ENCODE assay signal across 27 cellular contexts in genomic region chr17:72535346-72535745, GRCh38.
DNase-seq lines count a peak whose midpoint lies in the region; ATAC-seq, FAIRE-seq and TF ChIP-seq lines count a peak whose summit lies in the region.
"Had no signal": no experiment of that assay in that cellular context is flagged by ENCODE, and none has a peak within 500 bp of the region (broad histone marks: within the 10 kb centered on the region; RNA-seq: fewer than 3 reads in every experiment).

No MANE protein-coding gene starts in this region.

- TF ChIP-seq POLR2A in HepG2 (IDR thresholded peaks at IDR 0.05; ENCODE audit: insufficient read depth in 1 of 2, low read depth in 2 of 2, low read length in 2 of 2) (no peak), right lobe of liver (IDR thresholded peaks at IDR 0.05) (no peak)

- no peak overlapping the region for H3K18ac ChIP-seq in trophoblast cell (ENCODE audit: low read length)

- H2AFZ ChIP-seq in HepG2 (ENCODE audit: low read length), result no peak overlapping the region
- H2AFZ ChIP-seq in trophoblast cell (ENCODE audit: insufficient read depth, low read length, poor library complexity), result no peak overlapping the region
- H2AFZ ChIP-seq: GM23338 had no signal

- H3K4ac ChIP-seq in trophoblast cell (ENCODE audit: low read depth, low read length), result no peak overlapping the region

- no peak overlapping the region for H3K4me3 ChIP-seq in HepG2 (replicated peaks in 1 of 3; ENCODE audit: insufficient read depth in 1 of 3, low read depth in 2 of 3, low read length in 3 of 3)
- no peak overlapping the region for H3K4me3 ChIP-seq in right lobe of liver
- no peak overlapping the region for H3K4me3 ChIP-seq in Panc1 (ENCODE audit: low read depth in 2 of 2, low read length in 2 of 2)
- H3K4me3 ChIP-seq in trophoblast cell (ENCODE audit: low read depth, low read length), result no peak overlapping the region
- H3K4me3 ChIP-seq: A549; BLaER1 treated with 17β-estradiol and CSF1 and Interleukin-3, amounts not matched to agents 10 nM and 100 nM; GM23338; HAP-1 had no signal

- H3K36me3 ChIP-seq in HepG2 (replicated peaks in 1 of 2; ENCODE audit: control insufficient read depth in 1 of 2, insufficient read depth in 2 of 2, low read length in 2 of 2), result peaks cover 0 to 9% of the 10 kb centered on the region in 2 experiments; a peak in 2 of 5 replicates
- no peaks in the 10 kb centered on the region for H3K36me3 ChIP-seq in right lobe of liver
- no peaks in the 10 kb centered on the region for H3K36me3 ChIP-seq in Panc1 (ENCODE audit: control insufficient read depth, insufficient read depth, low read length)
- no peaks in the 10 kb centered on the region for H3K36me3 ChIP-seq in trophoblast cell (ENCODE audit: control insufficient read depth in 1 of 2, insufficient read depth in 2 of 2, low read length in 2 of 2)
- H3K36me3 ChIP-seq: BE2C; BLaER1 treated with 17β-estradiol and CSF1 and Interleukin-3, amounts not matched to agents 10 nM and 100 nM; HAP-1 had no signal

- DNase-seq in HepG2 (ENCODE audit: low spot score), result no peak
- no peak for DNase-seq in right lobe of liver
- DNase-seq in Panc1 (ENCODE audit: low read depth, low spot score), result no peak
- no peak for DNase-seq in trophoblast cell
- DNase-seq in foreskin melanocyte, result no peak
- no peak for DNase-seq in RCC 7860 (ENCODE audit: low spot score)
- DNase-seq in stimulated activated CD4-positive, alpha-beta T cell treated with anti-CD3 and anti-CD28 coated beads, Interleukin-4, amount 100 ng/mL, for 24 hours, result no peak
- DNase-seq: 8988T; ACHN; AML-193; BE2C; Calu3; CD4-positive, alpha-beta T cell; CD8-positive, alpha-beta memory T cell; COR-L47; DMS53; DMS79 treated with DMSO at 0.1 percent for 48 hours; GF-D8; HFFc6 had no signal

- no peak overlapping the region for H2BK5ac ChIP-seq in trophoblast cell (ENCODE audit: low read depth, low read length, poor library complexity)

- in situ Hi-C loops in HepG2 (cut with HindIII; ENCODE audit: extremely low pct_ligation_motif_present, low pct_unique_long_range_greater_than_20kb) (loop anchor here (10.0 to 25.0 kb wide), 3 partner anchors 773 to 1771 kb away; no protein-coding TSS in a partner anchor), Panc1 (cut with HindIII; ENCODE audit: low pct_unique_long_range_greater_than_20kb, low sequenced_read_pairs) (no loop called here)

- intact Hi-C loops in HepG2 (cut with micrococcal nuclease; ENCODE audit: unreplicated experiment) (no loop called here), right lobe of liver (cut with DNase I) (no loop called here), Panc1 (cut with micrococcal nuclease; ENCODE audit: unreplicated experiment) (loop anchor here (10.0 kb wide), 1 partner anchor 1061 kb away; no protein-coding TSS in a partner anchor)

- H2AK5ac ChIP-seq in trophoblast cell (ENCODE audit: low read length), result peak overlapping the region; percentile 39

- H3K9ac ChIP-seq in HepG2 (ENCODE audit: insufficient read depth, low read depth, low read length), result no peak overlapping the region
- no peak overlapping the region for H3K9ac ChIP-seq in trophoblast cell (ENCODE audit: low read length)
- H3K9ac ChIP-seq: BLaER1 treated with 17β-estradiol and CSF1 and Interleukin-3, amounts not matched to agents 10 nM and 100 nM had no signal

- peak overlapping the region; percentile 39 for H2BK12ac ChIP-seq in trophoblast cell (ENCODE audit: low read length)

- H4K8ac ChIP-seq in trophoblast cell (ENCODE audit: low read depth, low read length), result no peak overlapping the region

- TF ChIP-seq CTCF in HepG2 (CRISPR knock-in tag; IDR thresholded peaks at IDR 0.05), result no peak
- TF ChIP-seq CTCF in right lobe of liver (IDR thresholded peaks at IDR 0.05), result no peak
- TF ChIP-seq CTCF in Panc1 (IDR thresholded peaks at IDR 0.05), result no peak
- no peak for TF ChIP-seq CTCF in VCaP (conservative IDR thresholded peaks at IDR 0.05)

- H2BK120ac ChIP-seq in trophoblast cell (ENCODE audit: insufficient read depth, low read length, poor library complexity), result no peak overlapping the region

- CTCF ChIA-PET in HepG2 (lab: Yijun Ruan, JAX; ENCODE audit: low intra/inter-chr PET ratio, low total read pairs), result no interaction called here
- CTCF ChIA-PET in Panc1 (lab: Charles Lee), result no interaction called here

- H3K14ac ChIP-seq in trophoblast cell (ENCODE audit: low read length), result no peak overlapping the region

- TF ChIP-seq EP300 in HepG2 (IDR thresholded peaks at IDR 0.05; ENCODE audit: low read depth in 2 of 2, low read length in 2 of 2) (0 out of 4 replicates have a peak, but pooled peaks of 1 of the 2 experiments have one; percentile 18), HepG2 (CRISPR knock-in tag; IDR thresholded peaks at IDR 0.05; ENCODE audit: borderline replicate concordance) (no peak)

- H3K27me3 ChIP-seq in HepG2 (ENCODE audit: control insufficient read depth in 1 of 2, insufficient read depth in 2 of 2, low read length in 2 of 2) (no peaks in the 10 kb centered on the region), right lobe of liver (no peaks in the 10 kb centered on the region), Panc1 (ENCODE audit: control insufficient read depth, insufficient read depth, low read length) (no peaks in the 10 kb centered on the region), trophoblast cell (ENCODE audit: insufficient read depth, low read length) (no peaks in the 10 kb centered on the region)
- H3K27me3 ChIP-seq: BE2C had no signal

- no peaks in the 10 kb centered on the region for H4K20me1 ChIP-seq in HepG2 (ENCODE audit: insufficient read depth, low read length)
- H4K20me1 ChIP-seq: BLaER1 treated with 17β-estradiol and CSF1 and Interleukin-3, amounts not matched to agents 10 nM and 100 nM had no signal

- no peak for FAIRE-seq in HepG2 (lab: Jason Lieb, UNC)
- no peak for FAIRE-seq in RCC 7860 (lab: Jason Lieb, UNC)
- FAIRE-seq: A549, GM12891, GM18507, H54 had no signal

- H3K4me1 ChIP-seq in HepG2 (ENCODE audit: insufficient read depth, low read length) (peaks cover 83% of the 10 kb centered on the region), right lobe of liver (no peaks in the 10 kb centered on the region), Panc1 (ENCODE audit: control insufficient read depth, insufficient read depth, low read length) (peaks cover 78% of the 10 kb centered on the region), trophoblast cell (ENCODE audit: control insufficient read depth in 1 of 2, insufficient read depth in 2 of 2, low read length in 2 of 2) (peaks cover 7 to 10% of the 10 kb centered on the region in 2 experiments)
- H3K4me1 ChIP-seq: HAP-1 had no signal

- no peak for TF ChIP-seq RAD21 in HepG2 (CRISPR knock-in tag; IDR thresholded peaks at IDR 0.05)

- H3K79me1 ChIP-seq in trophoblast cell (ENCODE audit: low read length), result peaks cover 9% of the 10 kb centered on the region

- H3K27ac ChIP-seq in HepG2 (ENCODE audit: extremely low read length, insufficient read depth, low read length) (no peak overlapping the region), right lobe of liver (no peak overlapping the region), Panc1 (ENCODE audit: low read length) (peak overlapping the region; percentile 81), VCaP (peak overlapping the region; percentile 27; the same call in 1 of the 2 replicates), trophoblast cell (ENCODE audit: low read depth, low read length) (no peak overlapping the region)
- H3K27ac ChIP-seq: A549; BLaER1 treated with 17β-estradiol and CSF1 and Interleukin-3, amounts not matched to agents 10 nM and 100 nM had no signal

- H4K12ac ChIP-seq in trophoblast cell (ENCODE audit: low read depth, low read length), result no peak overlapping the region

- WGBS in HepG2 (ENCODE audit: low lambda C conversion rate), result 59% methylated on average over 4 of the region's 4 CpGs
- WGBS in right lobe of liver (ENCODE audit: insufficient coverage, low coverage, low lambda C conversion rate, missing lambda C conversion rate), result 67% methylated on average over 1 of the region's 4 CpGs
- no CpG with 5 or more reads among the region's 4 CpGs for WGBS in trophoblast cell (ENCODE audit: extremely low coverage, insufficient coverage, insufficient read length)

- no TSS peak for BruUV-seq in HepG2 (replicated peaks; lab: Mats Ljungman, UMichigan)
- no TSS peak for BruUV-seq in Panc1 (replicated peaks; lab: Mats Ljungman, UMichigan)

- ATAC-seq in HepG2 (no peak), right lobe of liver (no peak), Panc1 (no peak)
- ATAC-seq: A549, GM23338 had no signal

- no peak overlapping the region for H3K23ac ChIP-seq in trophoblast cell (ENCODE audit: low read length)

- H3K79me2 ChIP-seq in HepG2 (ENCODE audit: insufficient read depth, low read length), result peaks cover 95% of the 10 kb centered on the region
- H3K79me2 ChIP-seq in trophoblast cell (ENCODE audit: control insufficient read depth, insufficient read depth, low read length, poor library complexity), result no peaks in the 10 kb centered on the region

- no peak overlapping the region for H3K4me2 ChIP-seq in HepG2 (ENCODE audit: low read depth, low read length)
- no peak overlapping the region for H3K4me2 ChIP-seq in trophoblast cell (ENCODE audit: low read length)
- H3K4me2 ChIP-seq: A549; BLaER1 treated with 17β-estradiol and CSF1 and Interleukin-3, amounts not matched to agents 10 nM and 100 nM; GM23338 had no signal

- peaks cover 9% of the 10 kb centered on the region for H3K9me3 ChIP-seq in HepG2 (ENCODE audit: low read length)
- H3K9me3 ChIP-seq in right lobe of liver, result no peaks in the 10 kb centered on the region
- no peaks in the 10 kb centered on the region for H3K9me3 ChIP-seq in Panc1 (ENCODE audit: control insufficient read depth, insufficient read depth, low read depth, low read length)
- no peaks in the 10 kb centered on the region for H3K9me3 ChIP-seq in trophoblast cell (ENCODE audit: insufficient read depth, low read depth, low read length)
- H3K9me3 ChIP-seq: BE2C, HAP-1 had no signal

- POLR2A ChIA-PET in HepG2 (lab: Yijun Ruan, JAX), result interaction anchor here (0.9 to 2.4 kb wide), 4 partner anchors 16 to 415 kb away, joined by 3 to 7 read pairs (median 4); partner anchors contain the start of gene SOX9
- POLR2A ChIA-PET in Panc1 (lab: Charles Lee), result no interaction called here

- no peak overlapping the region for H4K91ac ChIP-seq in trophoblast cell (ENCODE audit: low read depth, low read length)

TF ChIP-seq in HepG2, 621 proteins besides CTCF, POLR2A, EP300 and RAD21 (continues in another document):
- TF ChIP-seq ZNF17 (CRISPR knock-in tag; IDR thresholded peaks at IDR 0.05) (0 out of 2 replicates have a peak, but pooled peaks have one; percentile 18), CENPBD1 (CRISPR knock-in tag; IDR thresholded peaks at IDR 0.05; ENCODE audit: borderline replicate concordance, low read depth) (no peak)

Comparison
In these comparisons a context has a peak if more than half of its experiments do, and no peak if none do; other contexts are left out.
1. H3K27ac ChIP-seq: peak in Panc1 (single experiment) and VCaP (single experiment); none in HepG2 (single experiment), right lobe of liver (0 of 3) and trophoblast cell (single experiment).